In genomic region chr1:149997585-149998262, GRCh38 we compare ENCODE assay signal across 1 cellular context.
TF ChIP-seq lines count a peak whose summit lies in the region.

No MANE protein-coding gene starts in this region.

TF ChIP-seq in HepG2, 621 proteins besides CTCF, POLR2A, EP300 and RAD21 (continued from another document):
- TF ChIP-seq ZNF737 (CRISPR knock-in tag; IDR thresholded peaks at IDR 0.05; ENCODE audit: borderline replicate concordance), result no peak
